Comparison of ENCODE assay signal across 3 cellular contexts in genomic region chr21:22762463-22762862, GRCh38.
TF ChIP-seq lines count a peak whose summit lies in the region.

No MANE protein-coding gene starts in this region.

TF ChIP-seq in HepG2, 621 proteins besides CTCF, POLR2A, EP300 and RAD21:
- TF ChIP-seq MAFK (conservative IDR thresholded peaks at IDR 0.05 in 1 of 2, IDR thresholded peaks at IDR 0.05 in 1 of 2; ENCODE audit: low read length in 2 of 2) = peak; percentile 67 to 79
- TF ChIP-seq HDAC6 (IDR thresholded peaks at IDR 0.05; ENCODE audit: low read depth, low read length) = no peak
- no peak for TF ChIP-seq RXRA (CRISPR knock-in tag; IDR thresholded peaks at IDR 0.05)
- no peak for TF ChIP-seq MZF1 (CRISPR knock-in tag; IDR thresholded peaks at IDR 0.05; ENCODE audit: borderline replicate concordance)
- TF ChIP-seq ZFP1 (CRISPR knock-in tag; IDR thresholded peaks at IDR 0.05) = no peak
- TF ChIP-seq MAFF (IDR thresholded peaks at IDR 0.05; ENCODE audit: low read depth, low read length) = peak; percentile 53
TF ChIP-seq in HepG2: peak in this region for 2.

TF ChIP-seq in IMR-90, 13 proteins besides CTCF, POLR2A, EP300 and RAD21:
- no peak for TF ChIP-seq BHLHE40 (IDR thresholded peaks at IDR 0.05; ENCODE audit: low read depth, low read length)
- no peak for TF ChIP-seq RCOR1 (IDR thresholded peaks at IDR 0.05; ENCODE audit: insufficient replicate concordance, low read length)
- peak; percentile 65 for TF ChIP-seq MAFK (IDR thresholded peaks at IDR 0.05; ENCODE audit: low read depth, low read length)
- TF ChIP-seq SMC3 (IDR thresholded peaks at IDR 0.05; ENCODE audit: low read depth, low read length) = no peak

TF ChIP-seq in K562, 482 proteins besides CTCF, POLR2A, EP300 and RAD21:
- TF ChIP-seq ZNF316 (IDR thresholded peaks at IDR 0.05) (peak; percentile 19; the same call in 1 of the 2 replicates), CHCHD3 (CRISPR knock-in tag; IDR thresholded peaks at IDR 0.05) (no peak), MAFK (IDR thresholded peaks at IDR 0.05; ENCODE audit: low read length) (peak; percentile 13; the same call in 1 of the 2 replicates), MCM5 (IDR thresholded peaks at IDR 0.05; ENCODE audit: low read depth) (no peak)
